ENCODE assay signal across 1 cellular context in genomic region chr19:5827891-5828660, GRCh38.
TF ChIP-seq lines count a peak whose summit lies in the region.

No MANE protein-coding gene starts in this region.

TF ChIP-seq in H1, 55 proteins besides CTCF, POLR2A, EP300 and RAD21:
- TF ChIP-seq SIN3A (conservative IDR thresholded peaks at IDR 0.05 in 1 of 2, IDR thresholded peaks at IDR 0.05 in 1 of 2; ENCODE audit: low read depth in 1 of 2, low read length in 2 of 2) (0 out of 4 replicates have a peak, but pooled peaks have one; percentile 15 to 33), CREB1 (IDR thresholded peaks at IDR 0.05) (peak; percentile 83), POLR2AphosphoS5 (IDR thresholded peaks at IDR 0.05; ENCODE audit: low read depth, low read length) (peak; percentile 93), HDAC6 (IDR thresholded peaks at IDR 0.05; ENCODE audit: low read depth, low read length) (no peak), CBX5 (IDR thresholded peaks at IDR 0.05; ENCODE audit: low read depth, low read length) (no peak), TEAD4 (IDR thresholded peaks at IDR 0.05; ENCODE audit: low read depth, low read length) (no peak), RNF2 (IDR thresholded peaks at IDR 0.05; ENCODE audit: borderline replicate concordance, low read depth, low read length, missing control alignments, poor library complexity, severe bottlenecking) (no peak), ATF2 (IDR thresholded peaks at IDR 0.05; ENCODE audit: low read length) (peak; percentile 73), CTBP2 (IDR thresholded peaks at IDR 0.05; ENCODE audit: borderline replicate concordance, insufficient read depth, insufficient read length, low read length) (no peak), HDAC2 (IDR thresholded peaks at IDR 0.05; ENCODE audit: borderline replicate concordance in 1 of 2, low read depth in 2 of 2, low read length in 2 of 2) (no peak; a peak in 2 of 4 replicates), SAP30 (IDR thresholded peaks at IDR 0.05; ENCODE audit: insufficient read depth, insufficient replicate concordance, low read length) (no peak), JUND (IDR thresholded peaks at IDR 0.05; ENCODE audit: low read length) (peak; percentile 84), BCL11A (IDR thresholded peaks at IDR 0.05; ENCODE audit: low read depth in 2 of 2, low read length in 2 of 2) (no peak), E2F6 (IDR thresholded peaks at IDR 0.05) (peak; percentile 91), PHF8 (conservative IDR thresholded peaks at IDR 0.05; ENCODE audit: low read depth, low read length) (peak; percentile 95), BRCA1 (IDR thresholded peaks at IDR 0.05; ENCODE audit: low read depth, low read length) (peak; percentile 90), MAX (IDR thresholded peaks at IDR 0.05) (peak; percentile 53; the same call in 1 of the 2 replicates), SRF (IDR thresholded peaks at IDR 0.05; ENCODE audit: low read depth, low read length) (no peak), KDM1A (IDR thresholded peaks at IDR 0.05; ENCODE audit: borderline replicate concordance, low read length) (no peak), ZNF274 (IDR thresholded peaks at IDR 0.05; ENCODE audit: borderline replicate concordance, extremely low read depth, low read length) (no peak), USF2 (IDR thresholded peaks at IDR 0.05; ENCODE audit: low read length) (no peak), NRF1 (IDR thresholded peaks at IDR 0.05; ENCODE audit: low read depth, low read length) (peak; percentile 65), EGR1 (IDR thresholded peaks at IDR 0.05; ENCODE audit: borderline replicate concordance, low read depth, low read length) (no peak), SP1 (IDR thresholded peaks at IDR 0.05; ENCODE audit: low read depth, low read length) (no peak), TCF12 (IDR thresholded peaks at IDR 0.05; ENCODE audit: low read depth, low read length) (no peak), POU5F1 (IDR thresholded peaks at IDR 0.05; ENCODE audit: low read depth, low read length) (no peak), CHD2 (IDR thresholded peaks at IDR 0.05; ENCODE audit: low read length) (peak; percentile 98), TAF1 (IDR thresholded peaks at IDR 0.05; ENCODE audit: low read depth, low read length) (peak; percentile 83), ATF3 (IDR thresholded peaks at IDR 0.05; ENCODE audit: insufficient read depth, low read depth, low read length) (no peak), SIX5 (IDR thresholded peaks at IDR 0.05; ENCODE audit: low read depth, low read length) (no peak), CBX8 (IDR thresholded peaks at IDR 0.05; ENCODE audit: borderline replicate concordance, low read depth, low read length) (no peak), GTF2F1 (IDR thresholded peaks at IDR 0.05; ENCODE audit: borderline replicate concordance, low read depth, low read length) (no peak), ASH2L (IDR thresholded peaks at IDR 0.05; ENCODE audit: low read length) (peak; percentile 85), TAF7 (optimal IDR thresholded peaks at IDR 0.05; ENCODE audit: borderline replicate concordance, low read depth, low read length) (peak; percentile 77), SIRT6 (IDR thresholded peaks at IDR 0.05; ENCODE audit: low read length) (no peak), NANOG (IDR thresholded peaks at IDR 0.05; ENCODE audit: insufficient read depth, low read depth, low read length, poor library complexity, severe bottlenecking) (no peak), MAFK (IDR thresholded peaks at IDR 0.05; ENCODE audit: low read depth, low read length) (no peak), FOSL1 (IDR thresholded peaks at IDR 0.05; ENCODE audit: insufficient read depth, low read depth, low read length) (no peak), KDM5A (IDR thresholded peaks at IDR 0.05; ENCODE audit: low read length) (no peak), CHD1 (IDR thresholded peaks at IDR 0.05; ENCODE audit: low read depth, low read length) (no peak), JUN (IDR thresholded peaks at IDR 0.05; ENCODE audit: low read depth, low read length) (peak; percentile 21; the same call in 1 of the 2 replicates), CEBPB (IDR thresholded peaks at IDR 0.05; ENCODE audit: low read depth, low read length) (peak; percentile 25; the same call in 1 of the 2 replicates), SUZ12 (IDR thresholded peaks at IDR 0.05; ENCODE audit: low read length) (no peak), TBP (IDR thresholded peaks at IDR 0.05; ENCODE audit: low read depth, low read length) (peak; percentile 92), GABPA (IDR thresholded peaks at IDR 0.05; ENCODE audit: borderline replicate concordance, insufficient read depth, low read length) (0 out of 2 replicates have a peak, but pooled peaks have one; percentile 5), BACH1 (IDR thresholded peaks at IDR 0.05; ENCODE audit: low read length) (peak; percentile 22; the same call in 1 of the 2 replicates), RBBP5 (IDR thresholded peaks at IDR 0.05; ENCODE audit: borderline replicate concordance, low read depth, low read length) (peak; percentile 83), SP4 (IDR thresholded peaks at IDR 0.05; ENCODE audit: low read length) (peak; percentile 79; the same call in 1 of the 2 replicates), RXRA (IDR thresholded peaks at IDR 0.05; ENCODE audit: insufficient read depth, low read depth, low read length) (no peak), KDM4A (IDR thresholded peaks at IDR 0.05; ENCODE audit: low read depth, low read length, severe bottlenecking) (peak; percentile 83), YY1 (IDR thresholded peaks at IDR 0.05; ENCODE audit: low read depth, low read length) (peak; percentile 73; the same call in 1 of the 2 replicates), CHD7 (IDR thresholded peaks at IDR 0.05; ENCODE audit: insufficient replicate concordance, low read length) (no peak), SP2 (IDR thresholded peaks at IDR 0.05; ENCODE audit: low read length) (no peak), RFX5 (IDR thresholded peaks at IDR 0.05; ENCODE audit: borderline replicate concordance, low read depth, low read length) (no peak), EZH2 (IDR thresholded peaks at IDR 0.05; ENCODE audit: low read depth, low read length, severe bottlenecking) (no peak)
